ENCODE assay signal across 8 cellular contexts in the genomic region with DNA sequence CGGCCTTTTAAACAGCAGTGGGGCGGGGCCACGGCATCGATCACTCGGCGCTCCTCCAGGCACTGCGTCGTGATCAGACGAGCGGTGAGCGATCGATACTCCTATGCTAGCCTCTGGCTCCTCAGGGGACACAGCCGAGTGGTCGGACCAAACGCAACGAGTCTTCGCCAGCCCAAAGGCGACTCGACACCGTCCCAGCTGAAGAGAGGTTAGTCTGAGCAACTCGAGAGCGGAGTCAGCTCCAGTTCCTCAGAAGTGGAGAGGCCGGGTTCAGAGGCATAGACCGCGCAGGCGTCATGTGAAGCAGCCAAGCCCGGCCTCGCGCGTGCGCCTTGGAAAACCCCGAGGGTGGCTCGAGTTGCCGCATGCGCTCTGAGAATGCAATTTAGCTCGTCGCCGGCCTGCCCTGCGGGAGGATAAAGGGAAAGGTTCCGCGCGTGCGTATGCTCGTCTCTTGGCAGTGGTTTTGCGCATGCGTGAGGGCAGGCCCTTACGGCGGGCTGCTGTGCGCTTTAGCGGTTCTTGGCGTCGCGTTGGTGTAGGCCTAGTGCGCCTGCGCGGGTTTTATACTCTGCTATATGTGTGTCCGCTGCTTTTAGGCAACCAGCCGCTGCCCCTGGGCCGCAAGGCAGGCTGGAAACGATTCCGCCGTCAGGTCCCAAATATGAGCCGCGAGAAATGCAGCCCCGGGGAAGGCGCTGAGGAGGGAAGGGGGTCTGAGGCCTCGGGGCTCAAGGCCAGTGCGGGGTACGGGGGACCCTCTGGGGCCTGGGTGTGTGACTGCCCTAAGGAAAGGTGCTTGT.
DNase-seq lines count a peak whose midpoint lies in the region; ATAC-seq and TF ChIP-seq lines count a peak whose summit lies in the region.

TSS of gene KDM8 (plus strand) at position 98 of the 803 bp plus-strand sequence. CDS start 6,598 bp downstream, outside the sequence.

- TF ChIP-seq POLR2A in GM19193 (IDR thresholded peaks at IDR 0.05; ENCODE audit: extremely low read depth, insufficient read depth, insufficient read length) = peak; percentile 92

- TF ChIP-seq CTCF in choroid plexus epithelial cell (conservative IDR thresholded peaks at IDR 0.05; ENCODE audit: low read depth, low read length) = no peak

- DNase-seq in AML-193 (lab: John Stamatoyannopoulos, UW) (peak; percentile 99), NCI-H510A treated with DMSO at 0.1 percent for 48 hours (lab: John Stamatoyannopoulos, UW) (peak; percentile 100), choroid plexus epithelial cell (ENCODE audit: low read depth) (peak; percentile 100), kidney glomerular epithelial cell (lab: John Stamatoyannopoulos, UW) (peak; percentile 98)
- peak; percentile 98 to 99 for DNase-seq in activated CD4-positive, alpha-beta T cell treated with anti-CD3 and anti-CD28 coated beads for 24 hours (ENCODE audit: low read depth in 2 of 2)
- peak; percentile 94 to 99 for DNase-seq in stimulated activated CD4-positive, alpha-beta T cell treated with anti-CD3 and anti-CD28 coated beads, Interleukin-1b, Interleukin-23, amount 100 ng/mL, for 1 hour (ENCODE audit: low read depth in 2 of 2)

- ATAC-seq in HG03439 (IDR thresholded peaks at IDR 0.05; ENCODE audit: unreplicated experiment) = peak; percentile 86

- H3K4me3 ChIP-seq in choroid plexus epithelial cell (ENCODE audit: low read depth, low read length) = peak within 1 kb of the TSS; percentile 98

Comparison
In these comparisons a context has a peak if more than half of its experiments do, and no peak if none do; other contexts are left out.
1. Peak in every context shown above with its lines: DNase-seq, ATAC-seq and H3K4me3 ChIP-seq.